Comparison of ENCODE assay signal across 11 cellular contexts in the genomic region with DNA sequence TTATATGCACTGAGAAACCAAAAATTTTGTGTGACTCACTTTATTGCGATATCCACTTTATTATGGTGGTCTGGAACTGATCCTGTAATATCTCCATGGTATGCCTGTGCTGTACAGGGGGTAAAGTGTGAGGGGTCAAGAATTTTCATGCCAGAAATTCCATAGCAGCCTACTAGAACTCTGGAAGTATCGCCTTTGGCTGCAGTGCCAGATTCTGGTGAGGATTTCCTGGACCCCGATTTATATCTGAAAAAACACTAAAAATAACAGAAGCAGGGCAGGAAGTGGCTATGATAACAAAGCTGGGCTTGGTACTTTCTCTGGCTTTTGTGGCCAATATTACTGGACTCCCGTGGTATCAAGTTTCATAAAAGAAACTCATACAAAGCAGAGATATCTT. TPM values are rescaled to one million over a fixed set of nuclear protein-coding genes. Genes with fewer than 3 reads are reported as not detected.
DNase-seq lines count a peak whose midpoint lies in the region; ATAC-seq and TF ChIP-seq lines count a peak whose summit lies in the region.
"Had no signal": no experiment of that assay in that cellular context is flagged by ENCODE, and none has a peak within 500 bp of the region (broad histone marks: within the 10 kb centered on the region; RNA-seq: fewer than 3 reads in every experiment).

No MANE protein-coding gene starts in this region.

- peak overlapping the region; percentile 63 for H3K4me3 Mint-ChIP-seq in endothelial cell (ENCODE audit: unreplicated experiment)
- no peak overlapping the region for H3K4me3 Mint-ChIP-seq in osteocyte (ENCODE audit: unreplicated experiment)
- H3K4me3 Mint-ChIP-seq: nephron progenitor cell had no signal

- ATAC-seq in GM19455 (IDR thresholded peaks at IDR 0.05; ENCODE audit: unreplicated experiment): no peak
- no peak for ATAC-seq in HG03378 (IDR thresholded peaks at IDR 0.05; ENCODE audit: unreplicated experiment)
- no peak for ATAC-seq in HG03135 (IDR thresholded peaks at IDR 0.05; ENCODE audit: unreplicated experiment)

- H3K9me3 Mint-ChIP-seq in endothelial cell (ENCODE audit: unreplicated experiment) (no peaks in the 10 kb centered on the region), osteocyte (ENCODE audit: unreplicated experiment) (no peaks in the 10 kb centered on the region)
- H3K9me3 Mint-ChIP-seq: nephron progenitor cell had no signal

- no peaks in the 10 kb centered on the region for H3K27me3 ChIP-seq in HAP-1 (ENCODE audit: low read depth)

- TF ChIP-seq CTCF in endothelial cell (IDR thresholded peaks at IDR 0.05; ENCODE audit: unreplicated experiment): no peak
- no peak for TF ChIP-seq CTCF in osteocyte (IDR thresholded peaks at IDR 0.05)

- peak; percentile 65 for DNase-seq in GM03348 (ENCODE audit: low spot score)
- DNase-seq in NCI-H226: peak; percentile 86
- DNase-seq in endothelial cell (ENCODE audit: low spot score): peak; percentile 21
- DNase-seq in osteocyte (ENCODE audit: extremely low spot score, unreplicated experiment): no peak
- DNase-seq in HAP-1 (ENCODE audit: low spot score in 2 of 2): no peak
- DNase-seq: activated effector memory CD4-positive, alpha-beta T cell treated with anti-CD3 and anti-CD28 coated beads, Interleukin-2, amount 50 U/mL, for 16 hours; dorsolateral prefrontal cortex; nephron progenitor cell had no signal

- H3K4me3 ChIP-seq in HAP-1: no peak overlapping the region

- H3K36me3 ChIP-seq in HAP-1 (replicated peaks): no peaks in the 10 kb centered on the region

- peak overlapping the region; percentile 97 for H3K27ac Mint-ChIP-seq in endothelial cell (ENCODE audit: unreplicated experiment)
- H3K27ac Mint-ChIP-seq in osteocyte (ENCODE audit: unreplicated experiment): peak overlapping the region; percentile 94
- H3K27ac Mint-ChIP-seq: nephron progenitor cell had no signal

- H3K4me1 Mint-ChIP-seq in endothelial cell (ENCODE audit: unreplicated experiment): peaks cover 23% of the 10 kb centered on the region
- H3K4me1 Mint-ChIP-seq in osteocyte (ENCODE audit: unreplicated experiment): peaks cover 29% of the 10 kb centered on the region

- H3K36me3 Mint-ChIP-seq in endothelial cell (ENCODE audit: low read depth, unreplicated experiment): no peaks in the 10 kb centered on the region
- H3K36me3 Mint-ChIP-seq in osteocyte (ENCODE audit: unreplicated experiment): peaks cover 64% of the 10 kb centered on the region

- in situ Hi-C loops in HAP-1 (cut with MboI; ENCODE audit: low sequenced_read_pairs): no loop called here

- H3K4me1 ChIP-seq in HAP-1: peaks cover 21% of the 10 kb centered on the region

- H3K27me3 Mint-ChIP-seq in endothelial cell (ENCODE audit: unreplicated experiment) (peaks cover 2% of the 10 kb centered on the region), osteocyte (ENCODE audit: unreplicated experiment) (no peaks in the 10 kb centered on the region)

- no peaks in the 10 kb centered on the region for H3K9me3 ChIP-seq in HAP-1

RNA-seq across cellular contexts. Expression of gene CCDC80, which starts 36.4 kb away (rescaled TPM):
- 3.7 TPM for total RNA-seq in endothelial cell (ENCODE audit: unreplicated experiment)
- 1,760 and 1,947 TPM in 2 replicates for total RNA-seq in osteocyte

RNA-seq across cellular contexts. Expression of gene SLC35A5, which starts 42.7 kb away (rescaled TPM):
- total RNA-seq in endothelial cell (ENCODE audit: unreplicated experiment) (30.0 TPM), osteocyte (51.4 and 51.6 TPM in 2 replicates)

RNA-seq across cellular contexts. Expression of gene ATG3, which starts 42.8 kb away (rescaled TPM):
- 46.3 TPM for total RNA-seq in endothelial cell (ENCODE audit: unreplicated experiment)
- 39.8 and 46.3 TPM in 2 replicates for total RNA-seq in osteocyte

Comparison
In these comparisons a context has a peak if more than half of its experiments do, and no peak if none do; other contexts are left out.
1. DNase-seq: peak in GM03348 (single experiment), NCI-H226 (single experiment) and endothelial cell (single experiment); none in osteocyte (single experiment) and HAP-1 (0 of 2).
2. RNA of gene CCDC80, which starts 36.4 kb away (total RNA-seq): 1,760 to 1,947 TPM in osteocyte; 3.7 TPM in endothelial cell (single experiment); every median in the first group is over 100 times any median in the second.